ENCODE assay signal across 8 cellular contexts in the genomic region with DNA sequence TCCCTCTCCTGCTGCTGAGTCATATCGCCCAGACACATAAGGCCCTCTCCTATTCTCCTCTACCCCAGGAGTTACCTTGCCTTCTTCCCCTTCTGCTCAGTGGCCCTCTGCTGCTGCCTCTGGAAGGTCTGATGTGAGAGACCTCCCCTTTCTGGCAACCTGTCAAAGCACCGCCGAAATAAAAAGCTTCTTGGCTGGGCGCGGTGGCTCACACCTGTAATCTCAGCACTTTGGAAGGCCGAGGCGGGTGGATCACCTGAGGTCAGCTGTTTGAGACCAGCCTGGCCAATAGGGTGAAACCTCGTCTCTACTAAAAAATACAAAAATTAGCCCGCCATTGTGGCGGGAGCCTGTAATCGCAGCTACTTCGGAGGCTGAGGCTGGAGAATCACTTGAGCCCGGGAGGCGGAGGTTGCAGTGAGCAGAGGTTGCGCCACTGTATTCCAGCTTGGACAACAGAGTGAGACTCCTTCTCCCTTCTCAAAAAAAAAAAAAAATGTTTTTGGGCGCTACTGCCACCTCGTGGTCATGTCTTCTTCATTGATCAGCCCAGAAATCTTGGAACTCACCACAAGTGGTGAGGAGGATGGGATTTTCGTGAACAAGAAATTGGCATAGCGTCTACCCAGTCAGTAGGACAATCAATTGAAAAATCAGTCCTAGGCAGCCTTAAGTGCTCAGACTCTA. TPM values are rescaled to one million over a fixed set of nuclear protein-coding genes. Genes with fewer than 3 reads are reported as not detected.
A peak's percentile ranks its signal among the peaks of the same experiment; 100 is the strongest.
DNase-seq lines count a peak whose midpoint lies in the region; ATAC-seq, FAIRE-seq and TF ChIP-seq lines count a peak whose summit lies in the region.

No MANE protein-coding gene starts in this region.

- peaks cover 0 to 34% of the 10 kb centered on the region in 2 donors for H3K27me3 ChIP-seq in breast epithelium
- no peaks in the 10 kb centered on the region for H3K27me3 ChIP-seq in keratinocyte (ENCODE audit: control insufficient read depth, extremely low read depth, insufficient read depth, low read length)

- peaks cover 45% of the 10 kb centered on the region for H3K27me3 Mint-ChIP-seq in MCF 10A (ENCODE audit: insufficient read depth, unreplicated experiment)

- H3K27ac ChIP-seq in breast epithelium (no peak overlapping the region), keratinocyte (ENCODE audit: control insufficient read depth, insufficient read depth, low read length) (no peak overlapping the region)

- no peak overlapping the region for H3K27ac Mint-ChIP-seq in MCF 10A (ENCODE audit: low read depth, unreplicated experiment)

- H3K36me3 ChIP-seq in breast epithelium, result no peaks in the 10 kb centered on the region
- H3K36me3 ChIP-seq in keratinocyte (ENCODE audit: control insufficient read depth in 2 of 2, extremely low read depth in 1 of 2, insufficient read depth in 2 of 2, low read length in 2 of 2), result no peaks in the 10 kb centered on the region

- no peaks in the 10 kb centered on the region for H3K36me3 Mint-ChIP-seq in MCF 10A (ENCODE audit: insufficient read depth, unreplicated experiment)

- POLR2A ChIA-PET in MCF 10A (lab: Yijun Ruan, JAX), result no interaction called here

- H3K4me3 ChIP-seq in breast epithelium (peak overlapping the region in 1 of 3 donors; percentile 29), WI38 (ENCODE audit: low read depth, low read length) (no peak overlapping the region), keratinocyte (ENCODE audit: control insufficient read depth in 2 of 3, extremely low read depth in 1 of 3, insufficient read depth in 2 of 3, low read depth in 1 of 3, low read length in 3 of 3) (no peak overlapping the region)

- intact Hi-C loops in MCF 10A (cut with micrococcal nuclease), result loop anchor here (1.0 to 5.0 kb wide), 3 partner anchors 98 to 1116 kb away; no protein-coding TSS in a partner anchor
- intact Hi-C loops in breast epithelium (cut with DNase I; ENCODE audit: low total_unique reads), result loop anchor here (10.0 kb wide), 1 partner anchor 334 kb away; no protein-coding TSS in a partner anchor

- ATAC-seq in HG03354 (IDR thresholded peaks at IDR 0.05; ENCODE audit: poor library complexity, severe bottlenecking, unreplicated experiment) (no peak), HG02763 (IDR thresholded peaks at IDR 0.05; ENCODE audit: unreplicated experiment) (no peak)

- TF ChIP-seq CTCF in MCF 10A (IDR thresholded peaks at IDR 0.05; ENCODE audit: unreplicated experiment), result peak; percentile 37
- peak in 1 of 3 donors; percentile 30 for TF ChIP-seq CTCF in breast epithelium (IDR thresholded peaks at IDR 0.05)
- peak; percentile 38 for TF ChIP-seq CTCF in WI38 (IDR thresholded peaks at IDR 0.05; ENCODE audit: low read depth, low read length)
- TF ChIP-seq CTCF in keratinocyte (optimal IDR thresholded peaks at IDR 0.05 in 1 of 3, IDR thresholded peaks at IDR 0.05 in 1 of 3, conservative IDR thresholded peaks at IDR 0.05 in 1 of 3; ENCODE audit: extremely low read depth in 1 of 3, insufficient read depth in 2 of 3, low read length in 3 of 3), result peak; percentile 33 to 36 (median 35)

- CTCF ChIA-PET in MCF 10A (lab: Yijun Ruan, JAX), result interaction anchor here (0.7 to 2.8 kb wide), 10 partner anchors 12 to 527 kb away, joined by 3 to 34 read pairs (median 4); no protein-coding TSS in a partner anchor

- dilution Hi-C loops in keratinocyte (cut with MboI; ENCODE audit: extremely low pct_ligation_motif_present, low sequenced_read_pairs), result no loop called here

- H3K9me3 Mint-ChIP-seq in MCF 10A (ENCODE audit: unreplicated experiment), result no peaks in the 10 kb centered on the region

- DNase-seq in MCF 10A (ENCODE audit: unreplicated experiment) (peak; percentile 55), breast epithelium (ENCODE audit: low spot score in 2 of 2) (no peak), KBM-7 (peak; percentile 74), keratinocyte (ENCODE audit: low read depth, low spot score) (no peak)
- DNase-seq in activated CD8-positive, alpha-beta memory T cell treated with anti-CD3 and anti-CD28 coated beads, Interleukin-2, amount 50 U/mL, for 48 hours, result no peak

- BruUV-seq in MCF 10A (replicated peaks; lab: Mats Ljungman, UMichigan), result no TSS peak

- H3K4me1 Mint-ChIP-seq in MCF 10A (ENCODE audit: insufficient read depth, unreplicated experiment), result no peaks in the 10 kb centered on the region

- no peak overlapping the region for H3K4me3 Mint-ChIP-seq in MCF 10A (ENCODE audit: unreplicated experiment)

- H3K4me2 ChIP-seq in keratinocyte (ENCODE audit: control insufficient read depth, extremely low read depth, insufficient read depth, low read depth, low read length), result no peak overlapping the region

- in situ Hi-C loops in KBM-7 (cut with MboI; ENCODE audit: low pct_unique_long_range_greater_than_20kb, low sequenced_read_pairs), result loop anchor here (25.0 kb wide), 1 partner anchor 332 kb away; the partner anchor contains the start of gene ZXDB

- H3K9ac ChIP-seq in keratinocyte (ENCODE audit: control insufficient read depth, extremely low read depth, insufficient read depth, low read length), result no peak overlapping the region

- TF ChIP-seq POLR2A in breast epithelium (IDR thresholded peaks at IDR 0.05), result no peak

- H3K79me2 ChIP-seq in keratinocyte (ENCODE audit: control insufficient read depth, insufficient read depth, low read length), result no peaks in the 10 kb centered on the region

- H3K4me1 ChIP-seq in breast epithelium (no peaks in the 10 kb centered on the region), keratinocyte (ENCODE audit: control insufficient read depth, extremely low read depth, insufficient read depth, low read length) (no peaks in the 10 kb centered on the region)

- H2AFZ ChIP-seq in keratinocyte (ENCODE audit: control insufficient read depth, low read length), result no peak overlapping the region

- no peaks in the 10 kb centered on the region for H3K9me3 ChIP-seq in breast epithelium
- no peaks in the 10 kb centered on the region for H3K9me3 ChIP-seq in keratinocyte (ENCODE audit: control insufficient read depth, low read depth, low read length)

- H3K9me1 ChIP-seq in keratinocyte (ENCODE audit: control insufficient read depth, extremely low read depth, insufficient read depth, low read length), result no peaks in the 10 kb centered on the region

- H4K20me1 ChIP-seq in keratinocyte (ENCODE audit: control insufficient read depth, extremely low read depth, insufficient read depth, low read length), result no peaks in the 10 kb centered on the region

- no peak for FAIRE-seq in keratinocyte (lab: Jason Lieb, UNC)

RNA-seq across cellular contexts. Expression of gene ZXDA, which starts 8.6 kb away (rescaled TPM):
- total RNA-seq in MCF 10A (2022) (4.9 and 6.4 TPM in 2 replicates), breast epithelium (10 to 100 TPM in 1 of 3 donors, 1 to 10 TPM in 2; 6.9 to 13.2 (median 7.5) TPM)
- 1.1 to 1.5 TPM (median 1.2 TPM) in 3 replicates for polyA plus RNA-seq in keratinocyte
- polyA plus RNA-seq in keratinocyte (2011; ENCODE audit: low read depth), result 0.99 TPM
- 0.66 TPM in 2 replicates for polyA plus RNA-seq in keratinocyte (2011; cell fraction: cytosol; rRNA removed)
- polyA plus RNA-seq in keratinocyte (2011; cell fraction: nucleus; rRNA removed), result 1.4 and 1.6 TPM in 2 replicates
- polyA plus RNA-seq in keratinocyte (2012; ENCODE audit: low replicate concordance), result 0.95 and 1.2 TPM in 2 replicates
- polyA minus RNA-seq in keratinocyte, result 3.0 to 4.5 TPM (median 4.2 TPM) in 3 replicates
- polyA minus RNA-seq in keratinocyte (2011; cell fraction: cytosol; rRNA and poly(A)+ RNA removed), result 4.2 TPM
- polyA minus RNA-seq in keratinocyte (2011; cell fraction: nucleus; rRNA and poly(A)+ RNA removed), result 3.6 and 5.7 TPM in 2 replicates

Comparison
In these comparisons a context has a peak if more than half of its experiments do, and no peak if none do; other contexts are left out.
1. DNase-seq: peak in MCF 10A (single experiment) and KBM-7 (single experiment); none in breast epithelium (0 of 2), keratinocyte (single experiment) and activated CD8-positive, alpha-beta memory T cell treated with anti-CD3 and anti-CD28 coated beads, Interleukin-2, amount 50 U/mL, for 48 hours (single experiment).